In genomic region chr17:2959371-2960130, GRCh38 we compare ENCODE assay signal across 14 cellular contexts.
DNase-seq lines count a peak whose midpoint lies in the region; ATAC-seq, FAIRE-seq and TF ChIP-seq lines count a peak whose summit lies in the region.
"Had no signal": no experiment of that assay in that cellular context is flagged by ENCODE, and none has a peak within 500 bp of the region (broad histone marks: within the 10 kb centered on the region; RNA-seq: fewer than 3 reads in every experiment).

No MANE protein-coding gene starts in this region.

- no peaks in the 10 kb centered on the region for H3K23me2 ChIP-seq in H1 (ENCODE audit: low read depth, low read length)

- TF ChIP-seq RAD21 in H1 (IDR thresholded peaks at IDR 0.05 in 1 of 2, conservative IDR thresholded peaks at IDR 0.05 in 1 of 2; ENCODE audit: low read depth in 2 of 2, low read length in 2 of 2), result no peak

- FAIRE-seq in H1 (lab: Jason Lieb, UNC) (no peak), small intestine (lab: Jason Lieb, UNC) (no peak)

- peak overlapping the region in 7 of 11 experiments; percentile 16 to 54 (median 40); a peak in 9 of 22 replicates for H3K4me2 ChIP-seq in BLaER1 treated with 17β-estradiol and CSF1 and Interleukin-3, amounts not matched to agents 10 nM and 100 nM
- H3K4me2 ChIP-seq in H1 (ENCODE audit: insufficient read depth in 1 of 2, low read depth in 2 of 2, low read length in 2 of 2), result no peak overlapping the region

- H3K36me3 ChIP-seq in BLaER1 treated with 17β-estradiol and CSF1 and Interleukin-3, amounts not matched to agents 10 nM and 100 nM, result peaks cover 0 to 63% (median 34%) of the 10 kb centered on the region in 11 experiments; a peak in 14 of 22 replicates
- H3K36me3 ChIP-seq in NT2/D1 (ENCODE audit: insufficient read depth, insufficient read length, low read length), result peaks cover 6% of the 10 kb centered on the region
- H3K36me3 ChIP-seq in H1 (ENCODE audit: control insufficient read depth in 2 of 4, insufficient read depth in 4 of 4, low read length in 3 of 4), result no peaks in the 10 kb centered on the region
- no peaks in the 10 kb centered on the region for H3K36me3 ChIP-seq in small intestine (ENCODE audit: control insufficient read depth in 2 of 2, insufficient read depth in 2 of 2, low read length in 2 of 2)

- H3K56ac ChIP-seq in H1 (replicated peaks; ENCODE audit: insufficient read length, low read depth, low read length), result no peak overlapping the region

- H2BK5ac ChIP-seq in H1 (ENCODE audit: low read depth, low read length), result 0 out of 2 replicates have a peak overlapping the region, but pooled peaks have one; percentile 66

- no peaks in the 10 kb centered on the region for H3K27me3 Mint-ChIP-seq in osteocyte (ENCODE audit: unreplicated experiment)

- peak overlapping the region; percentile 86 for H3K27ac Mint-ChIP-seq in osteocyte (ENCODE audit: unreplicated experiment)
- H3K27ac Mint-ChIP-seq: activated CD4-positive, alpha-beta T cell treated with anti-CD3 and anti-CD28 coated beads, Interleukin-2, amount 10 ng/mL, durations not matched to agents 24 days and 14 days; naive thymus-derived CD4-positive, alpha-beta T cell had no signal

- H3K18ac ChIP-seq in H1 (ENCODE audit: extremely low read depth, low read length), result 0 out of 2 replicates have a peak overlapping the region, but pooled peaks have one; percentile 19

- no peak overlapping the region for H3K14ac ChIP-seq in H1 (ENCODE audit: insufficient read length)

- peaks cover 0 to 45% (median 0%) of the 10 kb centered on the region in 11 experiments; a peak in 6 of 22 replicates for H3K27me3 ChIP-seq in BLaER1 treated with 17β-estradiol and CSF1 and Interleukin-3, amounts not matched to agents 10 nM and 100 nM
- H3K27me3 ChIP-seq in NT2/D1 (ENCODE audit: insufficient read depth, insufficient read length) (no peaks in the 10 kb centered on the region), H1 (replicated peaks in 1 of 4; ENCODE audit: control insufficient read depth in 3 of 4, extremely low read depth in 1 of 4, insufficient read depth in 3 of 4, low read length in 3 of 4) (no peaks in the 10 kb centered on the region), small intestine (ENCODE audit: control insufficient read depth in 2 of 2, insufficient read depth in 2 of 2, low read length in 2 of 2) (no peaks in the 10 kb centered on the region)

- CTCF ChIA-PET in H1 (lab: Charles Lee; ENCODE audit: partially characterized antibody), result interaction anchor here (0.7 to 2.5 kb wide), 7 partner anchors 14 to 644 kb away, joined by 3 to 6 read pairs (median 3); no protein-coding TSS in a partner anchor

- ATAC-seq in GM18870 (IDR thresholded peaks at IDR 0.05; ENCODE audit: unreplicated experiment), result no peak
- ATAC-seq: activated T-cell treated with anti-CD3 and anti-CD28 coated beads, Interleukin-2, amount 50 U/mL, for 4 hours; naive thymus-derived CD4-positive, alpha-beta T cell had no signal

- peak overlapping the region in 2 of 11 experiments; percentile 23 to 35; a peak in 2 of 22 replicates for H3K27ac ChIP-seq in BLaER1 treated with 17β-estradiol and CSF1 and Interleukin-3, amounts not matched to agents 10 nM and 100 nM
- H3K27ac ChIP-seq in H1 (ENCODE audit: low read depth, low read length) (no peak overlapping the region; the same call in 1 of the 2 replicates), small intestine (ENCODE audit: low read depth in 1 of 2, low read length in 1 of 2) (no peak overlapping the region)
- H3K27ac ChIP-seq: SK-N-MC had no signal

- no peak overlapping the region for H2AK5ac ChIP-seq in H1 (ENCODE audit: low read depth, low read length)

- no peak overlapping the region for H2BK15ac ChIP-seq in H1 (ENCODE audit: low read length)

- peaks cover 43 to 72% (median 61%) of the 10 kb centered on the region in 10 experiments for H3K4me1 ChIP-seq in BLaER1 treated with 17β-estradiol and CSF1 and Interleukin-3, amounts not matched to agents 10 nM and 100 nM
- H3K4me1 ChIP-seq in NT2/D1 (ENCODE audit: insufficient read depth, insufficient read length) (peaks cover 36% of the 10 kb centered on the region), H1 (replicated peaks in 1 of 4; ENCODE audit: control insufficient read depth in 3 of 4, insufficient read depth in 4 of 4, low read length in 3 of 4) (peaks cover 2 to 32% (median 8%) of the 10 kb centered on the region in 4 experiments; a peak in 5 of 7 replicates), small intestine (ENCODE audit: control insufficient read depth in 2 of 2, insufficient read depth in 1 of 2, low read depth in 1 of 2, low read length in 1 of 2) (peaks cover 0 to 3% of the 10 kb centered on the region in 2 donors)

- POLR2A ChIA-PET in H1 (lab: Charles Lee; ENCODE audit: partially characterized antibody), result interaction anchor here (0.6 kb wide), 1 partner anchor 766 kb away, joined by 3 read pairs; no protein-coding TSS in a partner anchor

- H3K4ac ChIP-seq in H1 (replicated peaks; ENCODE audit: insufficient read length, low read depth, low read length), result no peak overlapping the region

- peak overlapping the region in 1 of 11 experiments; percentile 29; a peak in 1 of 22 replicates for H3K9ac ChIP-seq in BLaER1 treated with 17β-estradiol and CSF1 and Interleukin-3, amounts not matched to agents 10 nM and 100 nM
- H3K9ac ChIP-seq in NT2/D1 (ENCODE audit: insufficient read length, low read depth) (peak overlapping the region; percentile 36), H1 (replicated peaks in 1 of 4; ENCODE audit: extremely low read depth in 1 of 4, low read depth in 3 of 4, low read length in 3 of 4) (no peak overlapping the region; a peak in 1 of 7 replicates)

- H3K79me2 ChIP-seq in H1 (ENCODE audit: control insufficient read depth in 1 of 2, insufficient read depth in 2 of 2, low read length in 2 of 2), result peaks cover 0 to 20% of the 10 kb centered on the region in 2 experiments; a peak in 3 of 4 replicates

- no peak for TF ChIP-seq CTCF in H1 (IDR thresholded peaks at IDR 0.05; ENCODE audit: control extremely low read depth in 1 of 3, insufficient read depth in 1 of 3, low read depth in 1 of 3, low read length in 3 of 3)
- TF ChIP-seq CTCF in osteocyte (IDR thresholded peaks at IDR 0.05), result no peak

- no peak overlapping the region for H4K91ac ChIP-seq in H1 (replicated peaks; ENCODE audit: insufficient read length, low read length)

- DNase-seq in NT2/D1 (ENCODE audit: low read depth, low spot score), result no peak
- no peak for DNase-seq in H1 (ENCODE audit: low read depth in 1 of 2, low spot score in 2 of 2)
- DNase-seq in osteocyte (ENCODE audit: extremely low spot score, unreplicated experiment), result peak; percentile 75
- DNase-seq in NCI-H1092 treated with DMSO at 0.1 percent for 48 hours (lab: John Stamatoyannopoulos, UW), result no peak
- DNase-seq in small intestine, result no peak
- DNase-seq in iPS-NIHi7 (ENCODE audit: extremely low spot score), result no peak
- DNase-seq: activated CD4-positive, alpha-beta T cell treated with anti-CD3 and anti-CD28 coated beads, Interleukin-2, amount 10 ng/mL, durations not matched to agents 24 days and 14 days; activated T-cell treated with anti-CD3 and anti-CD28 coated beads, Interleukin-2, amount 50 U/mL, for 4 hours; caudate nucleus; naive thymus-derived CD4-positive, alpha-beta T cell; NCI-H2029 had no signal

- TF ChIP-seq EP300 in H1 (IDR thresholded peaks at IDR 0.05; ENCODE audit: borderline replicate concordance in 1 of 2, low read depth in 2 of 2, low read length in 2 of 2), result no peak

- H4K20me1 ChIP-seq in BLaER1 treated with 17β-estradiol and CSF1 and Interleukin-3, amounts not matched to agents 10 nM and 100 nM, result peaks cover 49 to 89% (median 80%) of the 10 kb centered on the region in 11 experiments; a peak in 21 of 22 replicates
- H4K20me1 ChIP-seq in H1 (replicated peaks in 1 of 2; ENCODE audit: control insufficient read depth in 1 of 2, insufficient read depth in 2 of 2, low read length in 2 of 2), result peaks cover 5 to 8% of the 10 kb centered on the region in 2 experiments

- no peak overlapping the region for H3K4me3 ChIP-seq in BLaER1 treated with 17β-estradiol and CSF1 and Interleukin-3, amounts not matched to agents 10 nM and 100 nM
- H3K4me3 ChIP-seq in NT2/D1 (ENCODE audit: insufficient read length, low read depth) (no peak overlapping the region), H1 (ENCODE audit: extremely low read depth in 1 of 4, insufficient read depth in 2 of 4, low read depth in 3 of 4, low read length in 4 of 4) (no peak overlapping the region), small intestine (ENCODE audit: low read depth in 1 of 2, low read length in 2 of 2) (no peak overlapping the region)
- H3K4me3 ChIP-seq: SK-N-MC had no signal

- H3K4me1 Mint-ChIP-seq in osteocyte (ENCODE audit: unreplicated experiment), result peaks cover 66% of the 10 kb centered on the region

- WGBS in H1 (ENCODE audit: extremely low coverage in 1 of 2, insufficient coverage in 1 of 2, insufficient read length in 1 of 2, insufficient replicate concordance in 2 of 2, low coverage in 1 of 2, low lambda C conversion rate in 2 of 2, missing lambda C conversion rate in 1 of 2), 2 experiments, result 91% methylated on average over 19 of the region's 19 CpGs; no CpG with 5 or more reads in 1 of the 2 experiments
- WGBS in small intestine, 3 donors, result 84 to 91% (median 86%) methylated on average over 19 of the region's 19 CpGs

- H3K23ac ChIP-seq in H1 (ENCODE audit: insufficient read length), result no peak overlapping the region

- H3K36me3 Mint-ChIP-seq in osteocyte (ENCODE audit: unreplicated experiment), result no peaks in the 10 kb centered on the region

- H4K8ac ChIP-seq in H1 (ENCODE audit: extremely low read depth, insufficient read depth, low read length), result no peak overlapping the region

- H2BK20ac ChIP-seq in H1 (ENCODE audit: low read length), result 0 out of 2 replicates have a peak overlapping the region, but pooled peaks have one; percentile 32

- no peak overlapping the region for H2AFZ ChIP-seq in H1 (ENCODE audit: low read length)

- H4K5ac ChIP-seq in H1 (ENCODE audit: insufficient read length, low read depth, low read length), result no peak overlapping the region

- H2BK12ac ChIP-seq in H1 (ENCODE audit: low read depth, low read length), result peak overlapping the region; percentile 39; the same call in 1 of the 2 replicates

- H3K9me3 ChIP-seq in BLaER1 treated with 17β-estradiol and CSF1 and Interleukin-3, amounts not matched to agents 10 nM and 100 nM (replicated peaks in 1 of 11), result no peaks in the 10 kb centered on the region
- H3K9me3 ChIP-seq in NT2/D1 (ENCODE audit: insufficient read depth, low read length) (no peaks in the 10 kb centered on the region), H1 (ENCODE audit: insufficient read depth in 2 of 2, low read depth in 1 of 2, low read length in 1 of 2) (no peaks in the 10 kb centered on the region), small intestine (ENCODE audit: control insufficient read depth, low read depth) (no peaks in the 10 kb centered on the region)

- TF ChIP-seq POLR2A in H1 (IDR thresholded peaks at IDR 0.05; ENCODE audit: control extremely low read depth in 1 of 2, low read depth in 2 of 2, low read length in 2 of 2), result no peak

- H3K4me3 Mint-ChIP-seq in osteocyte (ENCODE audit: unreplicated experiment), result no peak overlapping the region
- H3K4me3 Mint-ChIP-seq: activated CD4-positive, alpha-beta T cell treated with anti-CD3 and anti-CD28 coated beads, Interleukin-2, amount 10 ng/mL, durations not matched to agents 24 days and 14 days; activated T-cell treated with anti-CD3 and anti-CD28 coated beads, Interleukin-2, amount 50 U/mL, for 4 hours; naive thymus-derived CD4-positive, alpha-beta T cell had no signal

- peaks cover 4% of the 10 kb centered on the region; the same call in 1 of the 2 replicates for H3K79me1 ChIP-seq in H1 (ENCODE audit: low read depth, low read length)

- no peaks in the 10 kb centered on the region for H3K9me3 Mint-ChIP-seq in osteocyte (ENCODE audit: unreplicated experiment)
- H3K9me3 Mint-ChIP-seq: activated CD4-positive, alpha-beta T cell treated with anti-CD3 and anti-CD28 coated beads, Interleukin-2, amount 10 ng/mL, durations not matched to agents 24 days and 14 days; activated T-cell treated with anti-CD3 and anti-CD28 coated beads, Interleukin-2, amount 50 U/mL, for 4 hours; naive thymus-derived CD4-positive, alpha-beta T cell had no signal

- no peak overlapping the region for H2BK120ac ChIP-seq in H1 (replicated peaks; ENCODE audit: low read depth, low read length)

Comparison
In these comparisons a context has a peak if more than half of its experiments do, and no peak if none do; other contexts are left out.
1. H3K4me2 ChIP-seq: peak in BLaER1 treated with 17β-estradiol and CSF1 and Interleukin-3, amounts not matched to agents 10 nM and 100 nM (7 of 11); none in H1 (0 of 2).